Comparison of ENCODE assay signal across 26 cellular contexts in the genomic region with DNA sequence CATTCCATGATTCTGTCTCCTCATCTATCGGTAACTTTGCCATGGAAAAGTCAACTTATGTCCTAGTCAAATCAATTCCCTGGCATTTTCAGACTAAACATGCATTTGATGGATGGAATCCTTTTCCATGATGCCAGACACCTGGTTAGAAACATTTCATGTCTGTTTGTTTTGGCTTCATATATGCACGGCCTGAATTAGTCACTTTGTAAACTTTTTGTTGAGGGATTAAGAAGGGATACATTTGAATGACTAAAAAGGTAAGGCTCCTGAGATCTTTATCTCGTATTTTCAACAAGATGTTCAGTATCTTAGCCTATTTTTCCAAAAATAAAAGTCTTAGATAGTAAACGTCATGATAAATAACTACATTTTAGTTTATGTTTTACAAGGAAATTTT.
"Had no signal": no experiment of that assay in that cellular context is flagged by ENCODE, and none has a peak within 500 bp of the region (broad histone marks: within the 10 kb centered on the region; RNA-seq: fewer than 3 reads in every experiment).

No MANE protein-coding gene starts in this region.

- DNase-seq: activated CD4-positive, alpha-beta memory T cell treated with anti-CD3 and anti-CD28 coated beads, Interleukin-2, amount 10 ng/mL, durations not matched to agents 7 days and 5 days; activated CD4-positive, alpha-beta T cell treated with anti-CD3 and anti-CD28 coated beads for 1 hour; activated CD4-positive, alpha-beta T cell treated with anti-CD3 and anti-CD28 coated beads for 4 hours; activated CD4-positive, alpha-beta T cell treated with anti-CD3 and anti-CD28 coated beads, Interleukin-2, amount 10 ng/mL, durations not matched to agents 7 days and 5 days; activated CD4-positive, alpha-beta T cell treated with anti-CD3 and anti-CD28 coated beads, Interleukin-2, amount 50 U/mL, for 4 hours; activated CD8-positive, alpha-beta memory T cell treated with anti-CD3 and anti-CD28 coated beads, Interleukin-2, amount 50 U/mL, for 48 hours; activated gamma-delta T cell; activated naive CD4-positive, alpha-beta T cell; activated naive CD4-positive, alpha-beta T cell treated with anti-CD3 and anti-CD28 coated beads, Interleukin-2, amount 10 ng/mL, durations not matched to agents 7 days and 5 days; activated naive CD8-positive, alpha-beta T cell treated with anti-CD3 and anti-CD28 coated beads, Interleukin-2, amount 10 ng/mL, durations not matched to agents 7 days and 5 days; activated T-cell treated with anti-CD3 and anti-CD28 coated beads for 4 hours; activated T-cell treated with anti-CD3 and anti-CD28 coated beads, Interleukin-2, amount 50 U/mL, for 24 hours; activated T-cell treated with anti-CD3 and anti-CD28 coated beads, Interleukin-2, amount 50 U/mL, for 72 hours; anterior cingulate cortex; body of pancreas; dorsolateral prefrontal cortex; effector memory CD4-positive, alpha-beta T cell; endodermal cell; esophagus squamous epithelium; head of caudate nucleus; hippocampal formation; T-helper 2 cell had no signal

- H3K9me3 ChIP-seq: body of pancreas, esophagus squamous epithelium had no signal

- H3K36me3 ChIP-seq: esophagus squamous epithelium had no signal

- H3K4me3 ChIP-seq: body of pancreas, coronary artery, dorsolateral prefrontal cortex, esophagus squamous epithelium had no signal

- H3K27me3 ChIP-seq: body of pancreas, dorsolateral prefrontal cortex had no signal

- ATAC-seq: activated naive CD4-positive, alpha-beta T cell treated with anti-CD3 and anti-CD28 coated beads, Interleukin-2, amount 50 U/mL, for 72 hours; activated T-cell treated with anti-CD3 and anti-CD28 coated beads, Interleukin-2, amount 50 U/mL, for 72 hours; body of pancreas; WTC11 had no signal

- H3K27ac ChIP-seq: body of pancreas, coronary artery, dorsolateral prefrontal cortex, esophagus squamous epithelium, VCaP had no signal

- H3K4me1 ChIP-seq: body of pancreas had no signal
